Comparison of ENCODE assay signal across 1 cellular context in the genomic region with DNA sequence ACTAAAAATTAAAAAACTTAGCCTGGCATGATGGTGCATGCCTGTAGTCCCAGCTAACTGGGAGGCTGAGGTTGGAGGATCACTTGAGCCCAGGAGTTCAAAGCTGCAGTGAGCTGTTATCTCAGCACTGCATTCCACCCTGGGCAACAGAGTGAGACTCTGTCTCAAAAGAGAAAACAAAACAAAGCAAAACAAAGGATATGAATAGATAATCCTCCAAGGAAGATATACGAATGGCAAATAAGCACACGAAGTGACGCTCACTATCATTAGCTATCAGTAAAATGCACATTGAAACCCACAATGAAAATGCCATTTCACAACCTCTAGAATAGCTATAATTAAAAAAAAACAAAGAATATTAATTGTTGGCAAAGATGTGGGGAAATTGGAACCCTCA.
TF ChIP-seq lines count a peak whose summit lies in the region.

No MANE protein-coding gene starts in this region.

TF ChIP-seq in K562, 482 proteins besides CTCF, POLR2A, EP300 and RAD21 (continued from another document and continues in another):
- TF ChIP-seq FOXK2 (conservative IDR thresholded peaks at IDR 0.05 in 1 of 2, IDR thresholded peaks at IDR 0.05 in 1 of 2; ENCODE audit: low read depth in 2 of 2) (0 out of 4 replicates have a peak, but pooled peaks of 1 of the 2 experiments have one; percentile 16), SOX6 (IDR thresholded peaks at IDR 0.05) (peak; percentile 95), RFX1 (IDR thresholded peaks at IDR 0.05) (no peak), RCOR1 (IDR thresholded peaks at IDR 0.05; ENCODE audit: borderline replicate concordance in 1 of 2, low read depth in 2 of 2, low read length in 2 of 2) (peak in 1 of 2 experiments; percentile 5; a peak in 1 of 4 replicates), SMARCE1 (IDR thresholded peaks at IDR 0.05) (0 out of 2 replicates have a peak, but pooled peaks have one; percentile 17), HDAC1 (IDR thresholded peaks at IDR 0.05) (peak in 1 of 2 experiments; percentile 59; a peak in 1 of 4 replicates), MBD2 (IDR thresholded peaks at IDR 0.05; ENCODE audit: borderline replicate concordance, low read depth) (no peak), HLTF (IDR thresholded peaks at IDR 0.05) (no peak), KDM1A (IDR thresholded peaks at IDR 0.05) (peak; percentile 73 to 87), FOXJ2 (tag; IDR thresholded peaks at IDR 0.05) (no peak), TEAD1 (CRISPR knock-in tag; IDR thresholded peaks at IDR 0.05) (peak in 1 of 2 experiments; percentile 29; a peak in 1 of 4 replicates), TRIM24 (IDR thresholded peaks at IDR 0.05) (peak in 1 of 2 experiments; percentile 52; a peak in 2 of 4 replicates), SMARCA4 (IDR thresholded peaks at IDR 0.05) (peak; percentile 65), CBX5 (IDR thresholded peaks at IDR 0.05; ENCODE audit: borderline replicate concordance, low read depth) (no peak), NELFE (IDR thresholded peaks at IDR 0.05; ENCODE audit: insufficient read depth, insufficient read length) (no peak), NFIC (IDR thresholded peaks at IDR 0.05) (peak; percentile 22; the same call in 1 of the 2 replicates), CEBPB (tag; IDR thresholded peaks at IDR 0.05) (peak; percentile 40), ARID1B (IDR thresholded peaks at IDR 0.05) (peak; percentile 82), NRF1 (conservative IDR thresholded peaks at IDR 0.05 in 1 of 2, IDR thresholded peaks at IDR 0.05 in 1 of 2) (no peak), BRCA1 (IDR thresholded peaks at IDR 0.05) (no peak), BRCA1 (CRISPR knock-in tag; IDR thresholded peaks at IDR 0.05) (no peak), SMARCB1 (IDR thresholded peaks at IDR 0.05; ENCODE audit: insufficient read length, low read depth) (no peak), ZNF212 (CRISPR knock-in tag; IDR thresholded peaks at IDR 0.05) (no peak), ZNF232 (CRISPR knock-in tag; IDR thresholded peaks at IDR 0.05) (no peak), ZNF780A (CRISPR knock-in tag; IDR thresholded peaks at IDR 0.05) (no peak), CXXC5 (CRISPR knock-in tag; IDR thresholded peaks at IDR 0.05) (0 out of 2 replicates have a peak, but pooled peaks have one; percentile 15), ZNF274 (IDR thresholded peaks at IDR 0.05; ENCODE audit: borderline replicate concordance, low read depth, low read length) (no peak), HDAC2 (IDR thresholded peaks at IDR 0.05) (0 out of 2 replicates have a peak, but pooled peaks have one; percentile 48), HDAC8 (tag; IDR thresholded peaks at IDR 0.05) (no peak), FOXP1 (CRISPR knock-in tag; IDR thresholded peaks at IDR 0.05) (no peak), SMAD3 (CRISPR knock-in tag; conservative IDR thresholded peaks at IDR 0.05) (no peak), THRAP3 (IDR thresholded peaks at IDR 0.05; ENCODE audit: borderline replicate concordance) (no peak), RBM25 (IDR thresholded peaks at IDR 0.05; ENCODE audit: low read depth, low read length, severe bottlenecking) (peak; percentile 18), IRF2 (CRISPR knock-in tag; IDR thresholded peaks at IDR 0.05) (no peak), CSDE1 (IDR thresholded peaks at IDR 0.05) (no peak), CBFA2T3 (IDR thresholded peaks at IDR 0.05) (peak; percentile 81), TFAM (CRISPR knock-in tag; conservative IDR thresholded peaks at IDR 0.05) (no peak), HSF4 (CRISPR knock-in tag; IDR thresholded peaks at IDR 0.05; ENCODE audit: borderline replicate concordance) (no peak; the same call in 1 of the 2 replicates), KLF1 (tag; IDR thresholded peaks at IDR 0.05) (no peak), ZNF224 (CRISPR knock-in tag; IDR thresholded peaks at IDR 0.05) (no peak), ZFPM2 (CRISPR knock-in tag; IDR thresholded peaks at IDR 0.05) (no peak), ZBTB1 (CRISPR knock-in tag; IDR thresholded peaks at IDR 0.05; ENCODE audit: borderline replicate concordance, low read depth) (no peak), POLR2G (IDR thresholded peaks at IDR 0.05; ENCODE audit: low read depth, low read length) (no peak), TCF3 (CRISPR knock-in tag; IDR thresholded peaks at IDR 0.05) (peak; percentile 53), NCOR1 (IDR thresholded peaks at IDR 0.05) (peak; percentile 58)
- TF ChIP-seq, protein P1, sequence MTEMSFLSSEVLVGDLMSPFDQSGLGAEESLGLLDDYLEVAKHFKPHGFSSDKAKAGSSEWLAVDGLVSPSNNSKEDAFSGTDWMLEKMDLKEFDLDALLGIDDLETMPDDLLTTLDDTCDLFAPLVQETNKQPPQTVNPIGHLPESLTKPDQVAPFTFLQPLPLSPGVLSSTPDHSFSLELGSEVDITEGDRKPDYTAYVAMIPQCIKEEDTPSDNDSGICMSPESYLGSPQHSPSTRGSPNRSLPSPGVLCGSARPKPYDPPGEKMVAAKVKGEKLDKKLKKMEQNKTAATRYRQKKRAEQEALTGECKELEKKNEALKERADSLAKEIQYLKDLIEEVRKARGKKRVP (CRISPR knock-in tag; IDR thresholded peaks at IDR 0.05) = no peak
- TF ChIP-seq, protein P2, sequence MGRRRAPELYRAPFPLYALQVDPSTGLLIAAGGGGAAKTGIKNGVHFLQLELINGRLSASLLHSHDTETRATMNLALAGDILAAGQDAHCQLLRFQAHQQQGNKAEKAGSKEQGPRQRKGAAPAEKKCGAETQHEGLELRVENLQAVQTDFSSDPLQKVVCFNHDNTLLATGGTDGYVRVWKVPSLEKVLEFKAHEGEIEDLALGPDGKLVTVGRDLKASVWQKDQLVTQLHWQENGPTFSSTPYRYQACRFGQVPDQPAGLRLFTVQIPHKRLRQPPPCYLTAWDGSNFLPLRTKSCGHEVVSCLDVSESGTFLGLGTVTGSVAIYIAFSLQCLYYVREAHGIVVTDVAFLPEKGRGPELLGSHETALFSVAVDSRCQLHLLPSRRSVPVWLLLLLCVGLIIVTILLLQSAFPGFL (CRISPR knock-in tag; IDR thresholded peaks at IDR 0.05) = no peak
- TF ChIP-seq, protein P3, sequence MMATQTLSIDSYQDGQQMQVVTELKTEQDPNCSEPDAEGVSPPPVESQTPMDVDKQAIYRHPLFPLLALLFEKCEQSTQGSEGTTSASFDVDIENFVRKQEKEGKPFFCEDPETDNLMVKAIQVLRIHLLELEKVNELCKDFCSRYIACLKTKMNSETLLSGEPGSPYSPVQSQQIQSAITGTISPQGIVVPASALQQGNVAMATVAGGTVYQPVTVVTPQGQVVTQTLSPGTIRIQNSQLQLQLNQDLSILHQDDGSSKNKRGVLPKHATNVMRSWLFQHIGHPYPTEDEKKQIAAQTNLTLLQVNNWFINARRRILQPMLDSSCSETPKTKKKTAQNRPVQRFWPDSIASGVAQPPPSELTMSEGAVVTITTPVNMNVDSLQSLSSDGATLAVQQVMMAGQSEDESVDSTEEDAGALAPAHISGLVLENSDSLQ (IDR thresholded peaks at IDR 0.05) = no peak
- TF ChIP-seq, protein P4, sequence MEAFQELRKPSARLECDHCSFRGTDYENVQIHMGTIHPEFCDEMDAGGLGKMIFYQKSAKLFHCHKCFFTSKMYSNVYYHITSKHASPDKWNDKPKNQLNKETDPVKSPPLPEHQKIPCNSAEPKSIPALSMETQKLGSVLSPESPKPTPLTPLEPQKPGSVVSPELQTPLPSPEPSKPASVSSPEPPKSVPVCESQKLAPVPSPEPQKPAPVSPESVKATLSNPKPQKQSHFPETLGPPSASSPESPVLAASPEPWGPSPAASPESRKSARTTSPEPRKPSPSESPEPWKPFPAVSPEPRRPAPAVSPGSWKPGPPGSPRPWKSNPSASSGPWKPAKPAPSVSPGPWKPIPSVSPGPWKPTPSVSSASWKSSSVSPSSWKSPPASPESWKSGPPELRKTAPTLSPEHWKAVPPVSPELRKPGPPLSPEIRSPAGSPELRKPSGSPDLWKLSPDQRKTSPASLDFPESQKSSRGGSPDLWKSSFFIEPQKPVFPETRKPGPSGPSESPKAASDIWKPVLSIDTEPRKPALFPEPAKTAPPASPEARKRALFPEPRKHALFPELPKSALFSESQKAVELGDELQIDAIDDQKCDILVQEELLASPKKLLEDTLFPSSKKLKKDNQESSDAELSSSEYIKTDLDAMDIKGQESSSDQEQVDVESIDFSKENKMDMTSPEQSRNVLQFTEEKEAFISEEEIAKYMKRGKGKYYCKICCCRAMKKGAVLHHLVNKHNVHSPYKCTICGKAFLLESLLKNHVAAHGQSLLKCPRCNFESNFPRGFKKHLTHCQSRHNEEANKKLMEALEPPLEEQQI (IDR thresholded peaks at IDR 0.05) = 0 out of 2 replicates have a peak, but pooled peaks have one; percentile 27
- TF ChIP-seq, protein P5, sequence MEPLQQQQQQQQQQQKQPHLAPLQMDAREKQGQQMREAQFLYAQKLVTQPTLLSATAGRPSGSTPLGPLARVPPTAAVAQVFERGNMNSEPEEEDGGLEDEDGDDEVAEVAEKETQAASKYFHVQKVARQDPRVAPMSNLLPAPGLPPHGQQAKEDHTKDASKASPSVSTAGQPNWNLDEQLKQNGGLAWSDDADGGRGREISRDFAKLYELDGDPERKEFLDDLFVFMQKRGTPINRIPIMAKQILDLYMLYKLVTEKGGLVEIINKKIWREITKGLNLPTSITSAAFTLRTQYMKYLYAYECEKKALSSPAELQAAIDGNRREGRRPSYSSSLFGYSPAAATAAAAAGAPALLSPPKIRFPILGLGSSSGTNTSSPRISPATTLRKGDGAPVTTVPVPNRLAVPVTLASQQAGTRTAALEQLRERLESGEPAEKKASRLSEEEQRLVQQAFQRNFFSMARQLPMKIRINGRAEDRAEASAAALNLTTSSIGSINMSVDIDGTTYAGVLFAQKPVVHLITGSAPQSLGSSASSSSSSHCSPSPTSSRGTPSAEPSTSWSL (CRISPR knock-in tag; IDR thresholded peaks at IDR 0.05; ENCODE audit: borderline replicate concordance) = no peak
- TF ChIP-seq, protein P6, sequence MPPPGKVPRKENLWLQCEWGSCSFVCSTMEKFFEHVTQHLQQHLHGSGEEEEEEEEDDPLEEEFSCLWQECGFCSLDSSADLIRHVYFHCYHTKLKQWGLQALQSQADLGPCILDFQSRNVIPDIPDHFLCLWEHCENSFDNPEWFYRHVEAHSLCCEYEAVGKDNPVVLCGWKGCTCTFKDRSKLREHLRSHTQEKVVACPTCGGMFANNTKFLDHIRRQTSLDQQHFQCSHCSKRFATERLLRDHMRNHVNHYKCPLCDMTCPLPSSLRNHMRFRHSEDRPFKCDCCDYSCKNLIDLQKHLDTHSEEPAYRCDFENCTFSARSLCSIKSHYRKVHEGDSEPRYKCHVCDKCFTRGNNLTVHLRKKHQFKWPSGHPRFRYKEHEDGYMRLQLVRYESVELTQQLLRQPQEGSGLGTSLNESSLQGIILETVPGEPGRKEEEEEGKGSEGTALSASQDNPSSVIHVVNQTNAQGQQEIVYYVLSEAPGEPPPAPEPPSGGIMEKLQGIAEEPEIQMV (tag; conservative IDR thresholded peaks at IDR 0.05; ENCODE audit: low read depth) = no peak
- TF ChIP-seq, protein P7, sequence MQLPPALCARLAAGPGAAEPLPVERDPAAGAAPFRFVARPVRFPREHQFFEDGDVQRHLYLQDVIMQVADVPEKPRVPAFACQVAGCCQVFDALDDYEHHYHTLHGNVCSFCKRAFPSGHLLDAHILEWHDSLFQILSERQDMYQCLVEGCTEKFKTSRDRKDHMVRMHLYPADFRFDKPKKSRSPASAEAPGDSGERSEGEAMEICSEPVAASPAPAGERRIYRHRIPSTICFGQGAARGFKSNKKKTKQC (CRISPR knock-in tag; IDR thresholded peaks at IDR 0.05) = no peak
- TF ChIP-seq, protein P8, sequence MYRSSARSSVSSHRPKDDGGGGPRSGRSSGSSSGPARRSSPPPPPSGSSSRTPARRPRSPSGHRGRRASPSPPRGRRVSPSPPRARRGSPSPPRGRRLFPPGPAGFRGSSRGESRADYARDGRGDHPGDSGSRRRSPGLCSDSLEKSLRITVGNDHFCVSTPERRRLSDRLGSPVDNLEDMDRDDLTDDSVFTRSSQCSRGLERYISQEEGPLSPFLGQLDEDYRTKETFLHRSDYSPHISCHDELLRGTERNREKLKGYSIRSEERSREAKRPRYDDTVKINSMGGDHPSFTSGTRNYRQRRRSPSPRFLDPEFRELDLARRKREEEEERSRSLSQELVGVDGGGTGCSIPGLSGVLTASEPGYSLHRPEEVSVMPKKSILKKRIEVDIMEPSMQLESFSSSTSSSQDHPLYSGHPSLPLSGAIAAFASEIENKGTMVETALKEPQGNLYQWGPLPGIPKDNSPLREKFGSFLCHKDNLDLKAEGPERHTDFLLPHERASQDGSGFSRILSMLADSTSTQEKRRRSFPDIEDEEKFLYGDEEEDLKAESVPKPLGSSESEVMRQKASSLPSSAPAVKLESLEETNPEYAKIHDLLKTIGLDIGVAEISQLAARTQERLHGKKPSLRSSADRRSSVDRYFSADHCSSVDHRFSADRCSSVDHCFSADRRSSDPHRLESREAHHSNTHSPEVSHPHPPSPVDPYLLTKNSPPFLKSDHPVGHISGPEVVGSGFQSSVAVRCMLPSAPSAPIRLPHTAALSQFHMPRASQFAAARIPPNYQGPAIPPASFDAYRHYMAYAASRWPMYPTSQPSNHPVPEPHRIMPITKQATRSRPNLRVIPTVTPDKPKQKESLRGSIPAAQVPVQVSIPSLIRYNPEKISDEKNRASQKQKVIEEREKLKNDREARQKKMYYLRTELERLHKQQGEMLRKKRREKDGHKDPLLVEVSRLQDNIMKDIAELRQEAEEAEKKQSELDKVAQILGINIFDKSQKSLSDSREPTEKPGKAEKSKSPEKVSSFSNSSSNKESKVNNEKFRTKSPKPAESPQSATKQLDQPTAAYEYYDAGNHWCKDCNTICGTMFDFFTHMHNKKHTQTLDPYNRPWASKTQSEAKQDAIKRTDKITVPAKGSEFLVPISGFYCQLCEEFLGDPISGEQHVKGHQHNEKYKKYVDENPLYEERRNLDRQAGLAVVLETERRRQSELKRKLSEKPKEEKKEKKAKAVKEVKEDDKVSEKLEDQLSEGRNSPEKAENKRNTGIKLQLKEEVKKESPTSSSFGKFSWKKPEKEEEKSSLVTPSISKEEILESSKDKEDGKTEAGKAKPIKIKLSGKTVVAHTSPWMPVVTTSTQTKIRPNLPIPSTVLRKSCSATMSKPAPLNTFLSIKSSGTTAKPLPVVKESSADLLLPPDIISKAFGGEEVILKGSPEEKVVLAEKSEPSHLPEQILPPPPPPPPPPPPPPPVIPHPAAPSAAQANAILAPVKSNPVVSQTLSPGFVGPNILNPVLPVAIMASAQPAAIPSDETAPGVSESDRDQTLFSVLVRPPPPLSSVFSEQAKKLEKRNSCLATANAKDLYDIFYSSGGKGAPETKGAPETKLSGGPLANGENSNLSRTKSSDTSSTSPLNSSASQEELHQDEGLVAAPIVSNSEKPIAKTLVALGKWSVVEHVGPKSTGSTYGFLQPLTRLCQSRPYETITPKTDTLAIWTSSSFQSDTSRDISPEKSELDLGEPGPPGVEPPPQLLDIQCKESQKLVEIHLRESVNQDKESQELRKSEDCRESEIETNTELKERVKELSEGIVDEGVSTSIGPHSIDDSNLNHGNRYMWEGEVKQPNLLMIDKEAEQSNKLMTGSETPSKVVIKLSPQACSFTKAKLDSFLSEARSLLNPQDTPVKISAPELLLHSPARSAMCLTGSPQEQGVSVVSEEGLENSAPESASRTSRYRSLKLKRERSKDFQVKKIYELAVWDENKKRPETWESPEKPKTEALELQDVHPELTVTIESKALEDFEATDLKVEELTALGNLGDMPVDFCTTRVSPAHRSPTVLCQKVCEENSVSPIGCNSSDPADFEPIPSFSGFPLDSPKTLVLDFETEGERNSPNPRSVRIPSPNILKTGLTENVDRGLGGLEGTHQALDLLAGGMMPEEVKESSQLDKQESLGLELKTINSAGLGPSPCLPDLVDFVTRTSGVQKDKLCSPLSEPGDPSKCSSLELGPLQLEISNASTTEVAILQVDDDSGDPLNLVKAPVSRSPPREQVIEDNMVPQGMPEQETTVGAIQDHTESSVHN (IDR thresholded peaks at IDR 0.05; ENCODE audit: borderline replicate concordance in 1 of 2, low read depth in 1 of 2) = no peak
